Comparison of ENCODE assay signal across 15 cellular contexts in genomic region chr16:17408955-17409441, GRCh38.
DNase-seq lines count a peak whose midpoint lies in the region; ATAC-seq, FAIRE-seq and TF ChIP-seq lines count a peak whose summit lies in the region.
"Had no signal": no experiment of that assay in that cellular context is flagged by ENCODE, and none has a peak within 500 bp of the region (broad histone marks: within the 10 kb centered on the region; RNA-seq: fewer than 3 reads in every experiment).

No MANE protein-coding gene starts in this region.

- CTCF ChIA-PET in WTC11 (lab: Charles Lee) = no interaction called here

- peaks cover 13% of the 10 kb centered on the region for H3K36me3 Mint-ChIP-seq in WTC11
- H3K36me3 Mint-ChIP-seq in immature natural killer cell = peaks cover 3 to 13% (median 11%) of the 10 kb centered on the region in 3 donors

- no peaks in the 10 kb centered on the region for H3K9me3 ChIP-seq in BLaER1

- POLR2A ChIA-PET in WTC11 (lab: Charles Lee) = no interaction called here

- TF ChIP-seq CTCF in WTC11 (IDR thresholded peaks at IDR 0.05) = no peak

- peak; percentile 58 for ATAC-seq in HG03025 (IDR thresholded peaks at IDR 0.05; ENCODE audit: low FRiP score, unreplicated experiment)
- no peak for ATAC-seq in WTC11
- ATAC-seq in HG02938 (IDR thresholded peaks at IDR 0.05; ENCODE audit: unreplicated experiment) = no peak

- peak; percentile 88 for FAIRE-seq in GM19239 (lab: Jason Lieb, UNC)

- H3K9me3 Mint-ChIP-seq in WTC11 (peaks cover 6% of the 10 kb centered on the region), immature natural killer cell (no peaks in the 10 kb centered on the region)

- no peak overlapping the region for H3K9ac ChIP-seq in BLaER1

- peak overlapping the region; percentile 29 for H3K4me2 ChIP-seq in BLaER1

- H3K27ac ChIP-seq in BLaER1 = peak overlapping the region; percentile 37; the same call in 1 of the 2 replicates

- peaks cover 87% of the 10 kb centered on the region for H3K4me1 ChIP-seq in BLaER1

- peak overlapping the region; percentile 82 for H3K27ac Mint-ChIP-seq in WTC11
- peak overlapping the region in 1 of 6 donors; percentile 23 for H3K27ac Mint-ChIP-seq in immature natural killer cell

- peaks cover 31% of the 10 kb centered on the region for H3K4me1 Mint-ChIP-seq in WTC11
- peaks cover 37 to 45% of the 10 kb centered on the region in 2 donors for H3K4me1 Mint-ChIP-seq in immature natural killer cell

- H3K27me3 Mint-ChIP-seq in WTC11 (ENCODE audit: low read depth) = no peaks in the 10 kb centered on the region
- H3K27me3 Mint-ChIP-seq in immature natural killer cell (ENCODE audit: low read depth in 3 of 3) = peaks cover 1 to 4% (median 1%) of the 10 kb centered on the region in 3 donors

- DNase-seq in GM19239 (ENCODE audit: insufficient read length, low spot score) (peak; percentile 39), WTC11 (ENCODE audit: low spot score) (no peak), NCI-H510A (lab: John Stamatoyannopoulos, UW) (no peak), NCI-H2107 treated with DMSO at 0.1 percent for 48 hours (lab: John Stamatoyannopoulos, UW; ENCODE audit: unreplicated experiment) (no peak), immature natural killer cell (no peak)
- DNase-seq: activated CD4-positive, CD25-positive, alpha-beta regulatory T cell; activated effector memory CD4-positive, alpha-beta T cell treated with Interleukin-2 at 50 U/mL for 16 hours; central memory CD4-positive, alpha-beta T cell; GDM1; GOT3; NCI-H146; stimulated activated CD4-positive, alpha-beta T cell treated with anti-CD3 and anti-CD28 coated beads, Interleukin-2, amount 100 ng/mL, for 48 hours had no signal

- peaks cover 49% of the 10 kb centered on the region for H3K36me3 ChIP-seq in BLaER1

- H3K27me3 ChIP-seq in BLaER1 = no peaks in the 10 kb centered on the region

- no peak overlapping the region for H3K4me3 Mint-ChIP-seq in WTC11
- no peak overlapping the region for H3K4me3 Mint-ChIP-seq in immature natural killer cell

- H3K4me3 ChIP-seq in BLaER1 = no peak overlapping the region

- H4K20me1 ChIP-seq in BLaER1 = peaks cover 37% of the 10 kb centered on the region

TF ChIP-seq in WTC11, 78 proteins besides CTCF, POLR2A, EP300 and RAD21 (continues in another document):
- no peak for TF ChIP-seq MAX (CRISPR knock-in tag; IDR thresholded peaks at IDR 0.05)
- TF ChIP-seq ZNF416 (CRISPR knock-in tag; IDR thresholded peaks at IDR 0.05) = no peak
- TF ChIP-seq RORB (CRISPR knock-in tag; IDR thresholded peaks at IDR 0.05) = no peak
- no peak for TF ChIP-seq IRF2 (CRISPR knock-in tag; IDR thresholded peaks at IDR 0.05; ENCODE audit: borderline replicate concordance, low read depth)
- no peak for TF ChIP-seq CREB1 (CRISPR knock-in tag; IDR thresholded peaks at IDR 0.05)
- TF ChIP-seq MLX (CRISPR knock-in tag; IDR thresholded peaks at IDR 0.05) = no peak
- no peak for TF ChIP-seq NR2C2 (CRISPR knock-in tag; IDR thresholded peaks at IDR 0.05)
- TF ChIP-seq ZNF512 (CRISPR knock-in tag; IDR thresholded peaks at IDR 0.05; ENCODE audit: borderline replicate concordance) = no peak
- TF ChIP-seq ZNF281 (CRISPR knock-in tag; IDR thresholded peaks at IDR 0.05) = no peak
- no peak for TF ChIP-seq ZNF317 (CRISPR knock-in tag; IDR thresholded peaks at IDR 0.05; ENCODE audit: borderline replicate concordance, low read depth)
- no peak for TF ChIP-seq GTF2I (CRISPR knock-in tag; conservative IDR thresholded peaks at IDR 0.05)
- TF ChIP-seq USF2 (CRISPR knock-in tag; IDR thresholded peaks at IDR 0.05) = no peak
- TF ChIP-seq ZNF425 (CRISPR knock-in tag; conservative IDR thresholded peaks at IDR 0.05) = no peak
- no peak for TF ChIP-seq FOXJ3 (CRISPR knock-in tag; IDR thresholded peaks at IDR 0.05; ENCODE audit: borderline replicate concordance)
- no peak for TF ChIP-seq FOXP4 (CRISPR knock-in tag; IDR thresholded peaks at IDR 0.05)
- no peak for TF ChIP-seq TEAD4 (CRISPR knock-in tag; IDR thresholded peaks at IDR 0.05)
- TF ChIP-seq ZNF423 (CRISPR knock-in tag; IDR thresholded peaks at IDR 0.05) = no peak
